ENCODE assay signal across 15 cellular contexts in genomic region chr2:64250063-64250462, GRCh38.
"Had no signal": no experiment of that assay in that cellular context is flagged by ENCODE, and none has a peak within 500 bp of the region (broad histone marks: within the 10 kb centered on the region; RNA-seq: fewer than 3 reads in every experiment).

No MANE protein-coding gene starts in this region.

- H3K4me1 ChIP-seq: thyroid gland had no signal

- H3K4me2 ChIP-seq: hepatocyte had no signal

- H3K27me3 ChIP-seq: hepatocyte, thyroid gland had no signal

- H3K79me2 ChIP-seq: hepatocyte had no signal

- H3K4me3 ChIP-seq: coronary artery, hepatocyte, mucosa of descending colon, thyroid gland had no signal

- ATAC-seq: left colon, mucosa of descending colon, natural killer cell had no signal

- H3K27ac ChIP-seq: coronary artery, hepatocyte, thyroid gland had no signal

- H3K36me3 Mint-ChIP-seq: natural killer cell had no signal

- H3K27ac Mint-ChIP-seq: progenitor cell of endocrine pancreas, type B pancreatic cell had no signal

- H2AFZ ChIP-seq: hepatocyte had no signal

- H3K4me3 Mint-ChIP-seq: natural killer cell, neural crest cell, type B pancreatic cell had no signal

- DNase-seq: effector CD4-positive, alpha-beta T cell; foreskin melanocyte; left colon; mucosa of descending colon; natural killer cell; right cardiac atrium; small intestine; stimulated activated CD4-positive, alpha-beta T cell treated with anti-CD3 and anti-CD28 coated beads, Interleukin-12 subunit alpha, Interleukin-12 subunit beta, amount 100 ng/mL, for 4 hours; stimulated activated naive CD4-positive, alpha-beta T cell treated with Interleukin-2 at 50 U/mL for 16 hours; thyroid gland had no signal

- H3K36me3 ChIP-seq: thyroid gland had no signal

- H3K9me3 Mint-ChIP-seq: natural killer cell, neural crest cell, type B pancreatic cell had no signal

- H3K4me1 Mint-ChIP-seq: natural killer cell had no signal
